ENCODE assay signal across 29 cellular contexts in the genomic region with DNA sequence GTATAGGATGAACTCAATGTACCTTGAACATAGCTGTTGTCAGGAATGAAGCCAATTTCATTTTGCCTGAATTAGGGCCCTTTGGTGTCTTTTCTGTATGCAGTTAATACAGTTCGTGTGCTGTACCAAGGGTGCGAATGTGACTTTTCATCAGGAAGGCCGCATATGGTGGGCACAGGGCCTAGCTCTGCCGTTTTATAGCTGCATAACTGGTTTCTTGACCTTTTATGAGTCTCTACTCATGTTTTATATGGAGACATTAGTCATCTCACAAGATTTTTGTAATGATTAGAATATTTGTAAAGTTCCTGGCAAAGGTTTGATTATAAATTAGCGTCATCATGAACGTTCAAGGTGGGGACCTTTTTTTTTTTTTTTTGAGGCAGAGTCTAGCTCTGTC.
A peak's percentile ranks its signal among the peaks of the same experiment; 100 is the strongest.
DNase-seq lines count a peak whose midpoint lies in the region; ATAC-seq and FAIRE-seq lines count a peak whose summit lies in the region.
"Had no signal": no experiment of that assay in that cellular context is flagged by ENCODE, and none has a peak within 500 bp of the region (broad histone marks: within the 10 kb centered on the region; RNA-seq: fewer than 3 reads in every experiment).

No MANE protein-coding gene starts in this region.

- CTCF ChIA-PET in CD4-positive, alpha-beta memory T cell (lab: Charles Lee; ENCODE audit: partially characterized antibody): no interaction called here

- peak overlapping the region; percentile 94 for H3K27ac Mint-ChIP-seq in activated CD4-positive, alpha-beta T cell treated with anti-CD3 and anti-CD28 coated beads, Interleukin-2, amount 10 ng/mL, durations not matched to agents 24 days and 14 days
- peak overlapping the region in 5 of 7 donors; percentile 45 to 72 (median 66) for H3K27ac Mint-ChIP-seq in CD4-positive, alpha-beta memory T cell
- H3K27ac Mint-ChIP-seq in activated T-helper 1 cell treated with anti-CD3 and anti-CD28 coated beads, Interleukin-12 subunit alpha, Interleukin-12 subunit beta, Interleukin-2, Interleukin-4 antibody, amounts not matched to agents 30 ng/mL and 10 ng/mL and 1 ng/mL, durations not matched to agents 14 hours and 24 hours and 36 hours: no peak overlapping the region
- no peak overlapping the region for H3K27ac Mint-ChIP-seq in natural killer cell treated with Interleukin-12 subunit alpha and Interleukin-12 subunit beta and Interleukin-15 and Interleukin-18, amount 100 ng/mL, for 72 hours
- H3K27ac Mint-ChIP-seq: endodermal cell, WTC11 had no signal

- peaks cover 2% of the 10 kb centered on the region for H3K27me3 Mint-ChIP-seq in activated CD4-positive, alpha-beta T cell treated with anti-CD3 and anti-CD28 coated beads, Interleukin-2, amount 10 ng/mL, durations not matched to agents 24 days and 14 days
- no peaks in the 10 kb centered on the region for H3K27me3 Mint-ChIP-seq in CD4-positive, alpha-beta memory T cell
- H3K27me3 Mint-ChIP-seq in activated T-helper 1 cell treated with anti-CD3 and anti-CD28 coated beads, Interleukin-12 subunit alpha, Interleukin-12 subunit beta, Interleukin-2, Interleukin-4 antibody, amounts not matched to agents 30 ng/mL and 10 ng/mL and 1 ng/mL, durations not matched to agents 14 hours and 24 hours and 36 hours (ENCODE audit: insufficient read depth): no peaks in the 10 kb centered on the region
- peaks cover 0 to 9% of the 10 kb centered on the region in 2 donors for H3K27me3 Mint-ChIP-seq in natural killer cell treated with Interleukin-12 subunit alpha and Interleukin-12 subunit beta and Interleukin-15 and Interleukin-18, amount 100 ng/mL, for 72 hours
- H3K27me3 Mint-ChIP-seq: naive B cell had no signal

- peaks cover 10% of the 10 kb centered on the region for H3K36me3 Mint-ChIP-seq in activated CD4-positive, alpha-beta T cell treated with anti-CD3 and anti-CD28 coated beads, Interleukin-2, amount 10 ng/mL, durations not matched to agents 24 days and 14 days (ENCODE audit: low read depth)
- H3K36me3 Mint-ChIP-seq in CD4-positive, alpha-beta memory T cell: no peaks in the 10 kb centered on the region
- peaks cover 5% of the 10 kb centered on the region for H3K36me3 Mint-ChIP-seq in activated T-helper 1 cell treated with anti-CD3 and anti-CD28 coated beads, Interleukin-12 subunit alpha, Interleukin-12 subunit beta, Interleukin-2, Interleukin-4 antibody, amounts not matched to agents 30 ng/mL and 10 ng/mL and 1 ng/mL, durations not matched to agents 14 hours and 24 hours and 36 hours (ENCODE audit: low read depth)
- H3K36me3 Mint-ChIP-seq in natural killer cell treated with Interleukin-12 subunit alpha and Interleukin-12 subunit beta and Interleukin-15 and Interleukin-18, amount 100 ng/mL, for 72 hours: no peaks in the 10 kb centered on the region
- H3K36me3 Mint-ChIP-seq: naive B cell, WTC11 had no signal

- no peak for FAIRE-seq in urothelium cell line (lab: Jason Lieb, UNC)
- FAIRE-seq: A204.1, GM12892, H54, HTR-8/SVneo had no signal

- POLR2A ChIA-PET in CD4-positive, alpha-beta memory T cell (lab: Charles Lee; ENCODE audit: partially characterized antibody): no interaction called here

- no peak for ATAC-seq in natural killer cell treated with Interleukin-12 subunit alpha and Interleukin-12 subunit beta and Interleukin-15 and Interleukin-18, amount 100 ng/mL, for 72 hours
- ATAC-seq in HG02973 (IDR thresholded peaks at IDR 0.05; ENCODE audit: unreplicated experiment): no peak
- ATAC-seq: esophagus mucosa, foreskin keratinocyte, WTC11 had no signal

- no peaks in the 10 kb centered on the region for H3K27me3 ChIP-seq in CD4-positive, alpha-beta memory T cell (ENCODE audit: insufficient read depth, low read length)
- H3K27me3 ChIP-seq: foreskin keratinocyte, heart right ventricle had no signal

- peaks cover 52% of the 10 kb centered on the region for H3K4me1 ChIP-seq in CD4-positive, alpha-beta memory T cell (ENCODE audit: insufficient read depth, low read length)
- H3K4me1 ChIP-seq: foreskin keratinocyte had no signal

- no peaks in the 10 kb centered on the region for H3K9me3 ChIP-seq in CD4-positive, alpha-beta memory T cell (ENCODE audit: control insufficient read depth in 1 of 2, low read length in 2 of 2)
- H3K9me3 ChIP-seq: heart right ventricle had no signal

- peaks cover 49% of the 10 kb centered on the region for H3K4me1 Mint-ChIP-seq in activated CD4-positive, alpha-beta T cell treated with anti-CD3 and anti-CD28 coated beads, Interleukin-2, amount 10 ng/mL, durations not matched to agents 24 days and 14 days
- H3K4me1 Mint-ChIP-seq in CD4-positive, alpha-beta memory T cell: peaks cover 29 to 57% (median 44%) of the 10 kb centered on the region in 4 donors
- peaks cover 46% of the 10 kb centered on the region for H3K4me1 Mint-ChIP-seq in activated T-helper 1 cell treated with anti-CD3 and anti-CD28 coated beads, Interleukin-12 subunit alpha, Interleukin-12 subunit beta, Interleukin-2, Interleukin-4 antibody, amounts not matched to agents 30 ng/mL and 10 ng/mL and 1 ng/mL, durations not matched to agents 14 hours and 24 hours and 36 hours (ENCODE audit: low read depth)
- H3K4me1 Mint-ChIP-seq in natural killer cell treated with Interleukin-12 subunit alpha and Interleukin-12 subunit beta and Interleukin-15 and Interleukin-18, amount 100 ng/mL, for 72 hours (ENCODE audit: low read depth in 2 of 2): peaks cover 42 to 50% of the 10 kb centered on the region in 2 donors
- H3K4me1 Mint-ChIP-seq: endodermal cell had no signal

- H3K27ac ChIP-seq in CD4-positive, alpha-beta memory T cell (ENCODE audit: low read depth, low read length): no peak overlapping the region
- H3K27ac ChIP-seq: foreskin keratinocyte, RWPE1 had no signal

- DNase-seq in activated CD4-positive, alpha-beta T cell treated with anti-CD3 and anti-CD28 coated beads, Interleukin-2, amount 10 ng/mL, durations not matched to agents 24 days and 14 days: no peak
- no peak for DNase-seq in activated CD4-positive, alpha-beta T cell treated with anti-CD3 and anti-CD28 coated beads, Interleukin-2, amount 50 U/mL, for 48 hours
- DNase-seq in CD4-positive, alpha-beta memory T cell: no peak
- DNase-seq in activated T-helper 1 cell treated with anti-CD3 and anti-CD28 coated beads, Interleukin-12 subunit alpha, Interleukin-12 subunit beta, Interleukin-2, Interleukin-4 antibody, amounts not matched to agents 30 ng/mL and 10 ng/mL and 1 ng/mL, durations not matched to agents 14 hours and 24 hours and 36 hours (ENCODE audit: low spot score): no peak
- DNase-seq in natural killer cell treated with Interleukin-12 subunit alpha and Interleukin-12 subunit beta and Interleukin-15 and Interleukin-18, amount 100 ng/mL, for 72 hours (ENCODE audit: low spot score): no peak
- DNase-seq in urothelium cell line (ENCODE audit: low spot score) (no peak), iPS-NIHi7 (ENCODE audit: extremely low spot score) (no peak)
- DNase-seq: activated gamma-delta T cell treated with Interleukin-2 at 50 U/mL for 16 hours; endodermal cell; foreskin keratinocyte; heart right ventricle; kidney glomerular epithelial cell; midbrain; naive B cell; NCI-H1105; NCI-H187; NCI-H510A; stimulated activated CD4-positive, alpha-beta T cell treated with anti-CD3 and anti-CD28 coated beads, Interleukin-4, amount 100 ng/mL, for 24 hours; substantia nigra; trophoblast cell had no signal

- H3K4me3 ChIP-seq in CD4-positive, alpha-beta memory T cell (ENCODE audit: low read length in 2 of 2): no peak overlapping the region

- H3K9me3 Mint-ChIP-seq in activated CD4-positive, alpha-beta T cell treated with anti-CD3 and anti-CD28 coated beads, Interleukin-2, amount 10 ng/mL, durations not matched to agents 24 days and 14 days: peaks cover 10% of the 10 kb centered on the region
- peaks cover 0 to 3% (median 0%) of the 10 kb centered on the region in 8 donors for H3K9me3 Mint-ChIP-seq in CD4-positive, alpha-beta memory T cell
- peaks cover 13% of the 10 kb centered on the region for H3K9me3 Mint-ChIP-seq in activated T-helper 1 cell treated with anti-CD3 and anti-CD28 coated beads, Interleukin-12 subunit alpha, Interleukin-12 subunit beta, Interleukin-2, Interleukin-4 antibody, amounts not matched to agents 30 ng/mL and 10 ng/mL and 1 ng/mL, durations not matched to agents 14 hours and 24 hours and 36 hours
- H3K9me3 Mint-ChIP-seq in natural killer cell treated with Interleukin-12 subunit alpha and Interleukin-12 subunit beta and Interleukin-15 and Interleukin-18, amount 100 ng/mL, for 72 hours: no peaks in the 10 kb centered on the region
- H3K9me3 Mint-ChIP-seq: dendritic cell treated with granulocyte-macrophage colony-stimulating factor and Interleukin-4, amounts not matched to agents 40 ng/mL and 50 ng/mL, for 4 days; endodermal cell; naive B cell; WTC11 had no signal

- no peaks in the 10 kb centered on the region for H3K36me3 ChIP-seq in CD4-positive, alpha-beta memory T cell (ENCODE audit: insufficient read depth, low read length)
- H3K36me3 ChIP-seq: heart right ventricle had no signal

- H3K4me3 Mint-ChIP-seq in activated CD4-positive, alpha-beta T cell treated with anti-CD3 and anti-CD28 coated beads, Interleukin-2, amount 10 ng/mL, durations not matched to agents 24 days and 14 days: no peak overlapping the region
- peak overlapping the region in 7 of 8 donors; percentile 15 to 87 (median 57) for H3K4me3 Mint-ChIP-seq in CD4-positive, alpha-beta memory T cell
- H3K4me3 Mint-ChIP-seq in activated T-helper 1 cell treated with anti-CD3 and anti-CD28 coated beads, Interleukin-12 subunit alpha, Interleukin-12 subunit beta, Interleukin-2, Interleukin-4 antibody, amounts not matched to agents 30 ng/mL and 10 ng/mL and 1 ng/mL, durations not matched to agents 14 hours and 24 hours and 36 hours: peak overlapping the region; percentile 40
- peak overlapping the region; percentile 10 for H3K4me3 Mint-ChIP-seq in natural killer cell treated with Interleukin-12 subunit alpha and Interleukin-12 subunit beta and Interleukin-15 and Interleukin-18, amount 100 ng/mL, for 72 hours
- H3K4me3 Mint-ChIP-seq: endodermal cell, WTC11 had no signal

- intact Hi-C loops in activated CD4-positive, alpha-beta T cell treated with anti-CD3 and anti-CD28 coated beads, Interleukin-2, amount 10 ng/mL, durations not matched to agents 24 days and 14 days (cut with micrococcal nuclease): loop anchor here (1.0 kb wide), 1 partner anchor 13 kb away; no protein-coding TSS in a partner anchor
- intact Hi-C loops in CD4-positive, alpha-beta memory T cell (cut with micrococcal nuclease): no loop called here
- intact Hi-C loops in activated T-helper 1 cell treated with anti-CD3 and anti-CD28 coated beads, Interleukin-12 subunit alpha, Interleukin-12 subunit beta, Interleukin-2, Interleukin-4 antibody, amounts not matched to agents 30 ng/mL and 10 ng/mL and 1 ng/mL, durations not matched to agents 14 hours and 24 hours and 36 hours (cut with micrococcal nuclease): loop anchor here (1.0 to 2.0 kb wide), 6 partner anchors 227 to 754 kb away; no protein-coding TSS in a partner anchor

Comparison
In these comparisons a context has a peak if more than half of its experiments do, and no peak if none do; other contexts are left out.
1. H3K27ac Mint-ChIP-seq: peak in activated CD4-positive, alpha-beta T cell treated with anti-CD3 and anti-CD28 coated beads, Interleukin-2, amount 10 ng/mL, durations not matched to agents 24 days and 14 days (single experiment) and CD4-positive, alpha-beta memory T cell (5 of 7); none in activated T-helper 1 cell treated with anti-CD3 and anti-CD28 coated beads, Interleukin-12 subunit alpha, Interleukin-12 subunit beta, Interleukin-2, Interleukin-4 antibody, amounts not matched to agents 30 ng/mL and 10 ng/mL and 1 ng/mL, durations not matched to agents 14 hours and 24 hours and 36 hours (single experiment) and natural killer cell treated with Interleukin-12 subunit alpha and Interleukin-12 subunit beta and Interleukin-15 and Interleukin-18, amount 100 ng/mL, for 72 hours (0 of 2).